In the genomic region with DNA sequence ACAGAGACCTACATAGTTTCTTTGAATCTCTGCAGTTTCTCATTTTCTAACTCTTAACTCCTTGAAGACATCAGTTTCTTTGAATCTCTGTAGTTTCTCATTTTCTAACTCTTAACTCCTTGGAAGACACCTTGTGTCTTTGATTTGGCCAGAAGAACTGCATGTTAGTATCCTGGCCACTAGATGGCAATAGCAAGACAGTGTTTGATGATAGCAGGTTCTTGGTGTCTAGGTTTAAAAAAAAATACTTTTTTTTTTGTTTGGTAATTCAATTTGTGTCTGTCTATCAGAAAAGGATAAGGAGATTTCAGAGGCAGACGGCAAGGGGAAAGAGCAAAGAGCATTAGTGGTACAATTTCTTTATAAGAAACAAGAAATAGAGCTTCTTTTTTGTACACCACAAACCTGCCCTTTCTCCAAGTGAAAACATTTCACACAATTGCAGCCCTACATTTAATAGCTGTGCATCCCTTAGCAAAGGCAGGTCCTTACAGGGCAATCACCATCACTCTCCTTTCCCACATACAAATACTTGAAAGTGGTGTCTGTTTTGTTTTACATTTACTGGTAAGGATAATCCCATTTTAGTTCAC, we compare ENCODE assay signal across 8 cellular contexts.
DNase-seq lines count a peak whose midpoint lies in the region; ATAC-seq and TF ChIP-seq lines count a peak whose summit lies in the region.

No MANE protein-coding gene starts in this region.

- ATAC-seq in HG02571 (IDR thresholded peaks at IDR 0.05; ENCODE audit: unreplicated experiment) (peak; percentile 74), sciatic nerve (no peak)

- H3K4me3 ChIP-seq in WI38 (ENCODE audit: low read depth, low read length) = no peak overlapping the region

- intact Hi-C loops in activated CD4-positive, alpha-beta T cell treated with anti-CD3 and anti-CD28 coated beads, Interleukin-2, amount 10 ng/mL, durations not matched to agents 24 days and 14 days (cut with micrococcal nuclease) = no loop called here
- intact Hi-C loops in sciatic nerve (cut with DNase I) = loop anchor here (10.0 kb wide), 1 partner anchor 1754 kb away; no protein-coding TSS in a partner anchor

- TF ChIP-seq CTCF in WI38 (IDR thresholded peaks at IDR 0.05; ENCODE audit: low read depth, low read length) (peak; percentile 70), type B pancreatic cell (conservative IDR thresholded peaks at IDR 0.05) (peak; percentile 91)

- CTCF ChIA-PET in activated CD4-positive, alpha-beta T cell treated with anti-CD3 and anti-CD28 coated beads, Interleukin-2, amount 10 ng/mL, durations not matched to agents 7 days and 5 days (lab: Charles Lee) = no interaction called here

- no peaks in the 10 kb centered on the region for H3K36me3 Mint-ChIP-seq in activated CD4-positive, alpha-beta T cell treated with anti-CD3 and anti-CD28 coated beads, Interleukin-2, amount 10 ng/mL, durations not matched to agents 7 days and 5 days (ENCODE audit: low read depth)
- no peaks in the 10 kb centered on the region for H3K36me3 Mint-ChIP-seq in activated CD4-positive, alpha-beta T cell treated with anti-CD3 and anti-CD28 coated beads, Interleukin-2, amount 10 ng/mL, durations not matched to agents 24 days and 14 days (ENCODE audit: low read depth)
- H3K36me3 Mint-ChIP-seq in type B pancreatic cell = no peaks in the 10 kb centered on the region

- no peak overlapping the region for H3K4me3 Mint-ChIP-seq in activated CD4-positive, alpha-beta T cell treated with anti-CD3 and anti-CD28 coated beads, Interleukin-2, amount 10 ng/mL, durations not matched to agents 7 days and 5 days
- no peak overlapping the region for H3K4me3 Mint-ChIP-seq in activated CD4-positive, alpha-beta T cell treated with anti-CD3 and anti-CD28 coated beads, Interleukin-2, amount 10 ng/mL, durations not matched to agents 24 days and 14 days
- H3K4me3 Mint-ChIP-seq in type B pancreatic cell = no peak overlapping the region

- H3K4me1 Mint-ChIP-seq in activated CD4-positive, alpha-beta T cell treated with anti-CD3 and anti-CD28 coated beads, Interleukin-2, amount 10 ng/mL, durations not matched to agents 7 days and 5 days = no peaks in the 10 kb centered on the region
- no peaks in the 10 kb centered on the region for H3K4me1 Mint-ChIP-seq in activated CD4-positive, alpha-beta T cell treated with anti-CD3 and anti-CD28 coated beads, Interleukin-2, amount 10 ng/mL, durations not matched to agents 24 days and 14 days
- H3K4me1 Mint-ChIP-seq in type B pancreatic cell (ENCODE audit: unreplicated experiment) = peaks cover 4% of the 10 kb centered on the region

- POLR2A ChIA-PET in activated CD4-positive, alpha-beta T cell treated with anti-CD3 and anti-CD28 coated beads, Interleukin-2, amount 10 ng/mL, durations not matched to agents 7 days and 5 days (lab: Charles Lee) = no interaction called here

- H3K9me3 Mint-ChIP-seq in activated CD4-positive, alpha-beta T cell treated with anti-CD3 and anti-CD28 coated beads, Interleukin-2, amount 10 ng/mL, durations not matched to agents 7 days and 5 days = peaks cover 2% of the 10 kb centered on the region
- H3K9me3 Mint-ChIP-seq in activated CD4-positive, alpha-beta T cell treated with anti-CD3 and anti-CD28 coated beads, Interleukin-2, amount 10 ng/mL, durations not matched to agents 24 days and 14 days = no peaks in the 10 kb centered on the region
- no peaks in the 10 kb centered on the region for H3K9me3 Mint-ChIP-seq in type B pancreatic cell

- no peak overlapping the region for H3K27ac Mint-ChIP-seq in activated CD4-positive, alpha-beta T cell treated with anti-CD3 and anti-CD28 coated beads, Interleukin-2, amount 10 ng/mL, durations not matched to agents 7 days and 5 days
- no peak overlapping the region for H3K27ac Mint-ChIP-seq in activated CD4-positive, alpha-beta T cell treated with anti-CD3 and anti-CD28 coated beads, Interleukin-2, amount 10 ng/mL, durations not matched to agents 24 days and 14 days
- H3K27ac Mint-ChIP-seq in type B pancreatic cell = no peak overlapping the region

- H3K27me3 Mint-ChIP-seq in activated CD4-positive, alpha-beta T cell treated with anti-CD3 and anti-CD28 coated beads, Interleukin-2, amount 10 ng/mL, durations not matched to agents 7 days and 5 days = no peaks in the 10 kb centered on the region
- no peaks in the 10 kb centered on the region for H3K27me3 Mint-ChIP-seq in activated CD4-positive, alpha-beta T cell treated with anti-CD3 and anti-CD28 coated beads, Interleukin-2, amount 10 ng/mL, durations not matched to agents 24 days and 14 days
- no peaks in the 10 kb centered on the region for H3K27me3 Mint-ChIP-seq in type B pancreatic cell

- peak; percentile 8 for DNase-seq in activated CD4-positive, alpha-beta T cell treated with anti-CD3 and anti-CD28 coated beads, Interleukin-2, amount 10 ng/mL, durations not matched to agents 7 days and 5 days
- DNase-seq in activated CD4-positive, alpha-beta T cell treated with anti-CD3 and anti-CD28 coated beads, Interleukin-2, amount 10 ng/mL, durations not matched to agents 24 days and 14 days = no peak
- DNase-seq in NCI-H1417 (lab: John Stamatoyannopoulos, UW) (peak; percentile 2 to 59 (median 48)), inferior parietal cortex (ENCODE audit: extremely low spot score) (peak; percentile 66), type B pancreatic cell (ENCODE audit: extremely low spot score, unreplicated experiment) (no peak), sciatic nerve (ENCODE audit: low spot score) (no peak)

Comparison
In these comparisons a context has a peak if more than half of its experiments do, and no peak if none do; other contexts are left out.
1. DNase-seq: peak in activated CD4-positive, alpha-beta T cell treated with anti-CD3 and anti-CD28 coated beads, Interleukin-2, amount 10 ng/mL, durations not matched to agents 7 days and 5 days (single experiment), NCI-H1417 (3 of 3) and inferior parietal cortex (single experiment); none in activated CD4-positive, alpha-beta T cell treated with anti-CD3 and anti-CD28 coated beads, Interleukin-2, amount 10 ng/mL, durations not matched to agents 24 days and 14 days (single experiment), type B pancreatic cell (single experiment) and sciatic nerve (single experiment).